Comparison of ENCODE assay signal across 10 cellular contexts in the genomic region with DNA sequence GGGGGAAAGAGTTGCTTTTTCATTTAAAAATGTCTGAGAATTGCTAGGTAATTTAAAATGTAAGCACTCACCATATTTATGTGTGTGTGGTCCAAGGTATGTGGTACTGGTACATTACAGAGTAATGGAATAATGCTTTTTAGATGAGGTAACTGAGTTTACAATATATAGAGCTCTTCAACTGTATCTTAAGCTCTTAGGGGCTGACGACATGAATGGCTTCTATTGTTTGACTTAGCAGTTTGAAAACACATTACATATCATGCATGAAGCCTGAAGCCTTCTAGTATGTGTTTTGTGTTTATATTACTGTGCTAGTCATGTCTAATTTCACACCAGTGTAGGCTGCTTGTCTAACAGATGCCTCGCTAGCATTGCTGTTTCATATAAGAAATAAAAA.
DNase-seq lines count a peak whose midpoint lies in the region; ATAC-seq and TF ChIP-seq lines count a peak whose summit lies in the region.
"Had no signal": no experiment of that assay in that cellular context is flagged by ENCODE, and none has a peak within 500 bp of the region (broad histone marks: within the 10 kb centered on the region; RNA-seq: fewer than 3 reads in every experiment).

No MANE protein-coding gene starts in this region.

- no peak for DNase-seq in activated T-cell treated with anti-CD3 and anti-CD28 coated beads, Interleukin-2, amount 50 U/mL, for 24 hours
- no peak for DNase-seq in activated T-cell treated with anti-CD3 and anti-CD28 coated beads, Interleukin-2, amount 50 U/mL, for 48 hours
- peak; percentile 93 to 98 for DNase-seq in NCI-H526 (lab: John Stamatoyannopoulos, UW)
- peak; percentile 25 for DNase-seq in epithelial cell of esophagus (ENCODE audit: low read depth)
- DNase-seq in retina: peak; percentile 37
- no peak for DNase-seq in AG08395 (ENCODE audit: low spot score)
- DNase-seq: activated naive CD4-positive, alpha-beta T cell treated with anti-CD3 and anti-CD28 coated beads, Interleukin-2, amount 50 U/mL, for 16 hours; uterus had no signal

- no peak for TF ChIP-seq CTCF in epithelial cell of esophagus (IDR thresholded peaks at IDR 0.05; ENCODE audit: insufficient read depth, low read depth, low read length, missing control alignments)

- H3K4me3 ChIP-seq in epithelial cell of esophagus (ENCODE audit: low read length): no peak overlapping the region
- H3K4me3 ChIP-seq: uterus had no signal

- H3K4me3 Mint-ChIP-seq in activated T-cell treated with anti-CD3 and anti-CD28 coated beads, Interleukin-2, amount 50 U/mL, for 24 hours: no peak overlapping the region

- H3K27ac Mint-ChIP-seq in activated T-cell treated with anti-CD3 and anti-CD28 coated beads, Interleukin-2, amount 50 U/mL, for 24 hours: peak overlapping the region; percentile 88

- H3K27me3 Mint-ChIP-seq in activated T-cell treated with anti-CD3 and anti-CD28 coated beads, Interleukin-2, amount 50 U/mL, for 24 hours: no peaks in the 10 kb centered on the region

- H3K9me3 Mint-ChIP-seq in activated T-cell treated with anti-CD3 and anti-CD28 coated beads, Interleukin-2, amount 50 U/mL, for 24 hours: no peaks in the 10 kb centered on the region

- peaks cover 21% of the 10 kb centered on the region for H3K4me1 Mint-ChIP-seq in activated T-cell treated with anti-CD3 and anti-CD28 coated beads, Interleukin-2, amount 50 U/mL, for 24 hours (ENCODE audit: low read depth)

- ATAC-seq in HG03280 (IDR thresholded peaks at IDR 0.05; ENCODE audit: unreplicated experiment): no peak
- ATAC-seq in HG03469 (IDR thresholded peaks at IDR 0.05; ENCODE audit: unreplicated experiment): no peak

- H3K36me3 Mint-ChIP-seq in activated T-cell treated with anti-CD3 and anti-CD28 coated beads, Interleukin-2, amount 50 U/mL, for 24 hours (ENCODE audit: low read depth): no peaks in the 10 kb centered on the region

Comparison
In these comparisons a context has a peak if more than half of its experiments do, and no peak if none do; other contexts are left out.
1. DNase-seq: peak in NCI-H526 (2 of 2), epithelial cell of esophagus (single experiment) and retina (single experiment); none in activated T-cell treated with anti-CD3 and anti-CD28 coated beads, Interleukin-2, amount 50 U/mL, for 24 hours (single experiment), activated T-cell treated with anti-CD3 and anti-CD28 coated beads, Interleukin-2, amount 50 U/mL, for 48 hours (0 of 2) and AG08395 (single experiment).